In the genomic region with DNA sequence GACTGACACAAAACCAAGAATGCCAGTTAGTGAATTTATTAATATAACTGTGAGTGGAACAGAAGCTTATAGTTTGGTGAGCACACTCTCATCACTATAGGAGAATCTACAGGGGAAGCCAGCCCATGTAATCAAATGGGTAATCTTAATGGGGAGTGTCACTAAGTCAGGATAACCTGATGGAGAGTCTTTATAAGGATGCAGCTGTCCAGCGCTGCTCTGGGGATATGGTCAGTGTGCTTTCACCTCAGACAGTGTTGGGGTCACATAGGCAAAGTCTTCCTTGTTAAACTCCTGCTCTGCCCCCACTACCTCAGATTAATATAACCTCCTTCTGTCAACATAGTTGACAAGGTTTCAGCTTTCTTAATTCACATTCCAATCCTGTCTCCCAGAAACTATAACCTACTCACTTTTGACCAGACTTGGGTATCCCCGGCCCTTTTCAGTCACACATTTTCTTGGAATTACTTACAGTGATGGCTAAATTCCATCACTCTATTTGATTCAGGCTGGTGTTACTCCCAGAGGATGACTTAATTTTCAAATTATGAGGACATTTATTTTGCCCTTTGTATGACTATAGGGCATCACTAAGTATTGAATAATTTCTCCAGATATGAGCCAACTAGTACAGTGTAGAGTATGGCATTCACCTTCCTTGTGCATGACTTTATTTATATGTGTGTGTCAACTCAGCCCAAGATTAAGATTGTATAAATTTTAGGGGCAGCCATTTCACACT, we compare ENCODE assay signal across 26 cellular contexts. TPM values are rescaled to one million over a fixed set of nuclear protein-coding genes. Genes with fewer than 3 reads are reported as not detected.
A peak's percentile ranks its signal among the peaks of the same experiment; 100 is the strongest.
DNase-seq lines count a peak whose midpoint lies in the region; ATAC-seq, FAIRE-seq and TF ChIP-seq lines count a peak whose summit lies in the region.
"Had no signal": no experiment of that assay in that cellular context is flagged by ENCODE, and none has a peak within 500 bp of the region (broad histone marks: within the 10 kb centered on the region; RNA-seq: fewer than 3 reads in every experiment).

No MANE protein-coding gene starts in this region.

- DNase-seq in GM03348 (ENCODE audit: low spot score) (peak; percentile 24), thoracic aorta (ENCODE audit: low spot score) (no peak), NCI-H748 (lab: John Stamatoyannopoulos, UW; ENCODE audit: unreplicated experiment) (no peak), lower leg skin (ENCODE audit: low spot score in 2 of 2) (no peak), kidney (no peak)
- DNase-seq: activated CD4-positive, alpha-beta T cell treated with anti-CD3 and anti-CD28 coated beads for 1 hour; activated CD8-positive, alpha-beta memory T cell treated with anti-CD3 and anti-CD28 coated beads for 24 hours; activated T-cell treated with anti-CD3 and anti-CD28 coated beads, Interleukin-2, amount 50 U/mL, for 1 hour; CD4-positive, alpha-beta memory T cell; colonic mucosa; endodermal cell; kidney glomerular epithelial cell; mammary epithelial cell; NCI-H1092; NCI-H187; NCI-H526 treated with DMSO at 0.1 percent for 48 hours; T-cell had no signal

- WGBS in gastroesophageal sphincter (ENCODE audit: low coverage in 1 of 2), 2 donors: 58 to 71% methylated on average over 2 of the region's 2 CpGs
- WGBS in lower leg skin, 2 donors: 82 to 83% methylated on average over 2 of the region's 2 CpGs

- no peak for TF ChIP-seq CTCF in gastroesophageal sphincter (IDR thresholded peaks at IDR 0.05)
- TF ChIP-seq CTCF in thoracic aorta (IDR thresholded peaks at IDR 0.05): no peak
- TF ChIP-seq CTCF in lower leg skin (IDR thresholded peaks at IDR 0.05): no peak
- TF ChIP-seq CTCF in kidney (IDR thresholded peaks at IDR 0.05; ENCODE audit: borderline replicate concordance, extremely low read depth, insufficient read depth): no peak

- peaks cover 10% of the 10 kb centered on the region for H3K36me3 Mint-ChIP-seq in activated T-helper 17 cell treated with anti-CD3 and anti-CD28 coated beads, Interleukin-2, amount 50 U/mL, for 72 hours (ENCODE audit: low read depth)
- H3K36me3 Mint-ChIP-seq: IgD-negative memory B cell had no signal

- H3K27ac Mint-ChIP-seq in activated T-helper 17 cell treated with anti-CD3 and anti-CD28 coated beads, Interleukin-2, amount 50 U/mL, for 72 hours: no peak overlapping the region
- H3K27ac Mint-ChIP-seq: CD4-positive, alpha-beta memory T cell; endodermal cell; IgD-negative memory B cell; neural progenitor cell; T-cell had no signal

- H3K27ac ChIP-seq in gastroesophageal sphincter (peak overlapping the region in 3 of 4 donors; percentile 44 to 92 (median 80)), thoracic aorta (peak overlapping the region; percentile 49 to 55), kidney (ENCODE audit: low read depth in 2 of 2, low read length in 2 of 2) (no peak overlapping the region)
- H3K27ac ChIP-seq: colonic mucosa, neural progenitor cell had no signal

- FAIRE-seq in kidney (lab: Jason Lieb, UNC): no peak
- FAIRE-seq: bronchial epithelial cell, GM12878, H54, RCC 7860, TTC549 had no signal

- no peaks in the 10 kb centered on the region for H3K9me3 Mint-ChIP-seq in activated T-helper 17 cell treated with anti-CD3 and anti-CD28 coated beads, Interleukin-2, amount 50 U/mL, for 72 hours
- H3K9me3 Mint-ChIP-seq: endodermal cell, IgD-negative memory B cell, T-cell had no signal

- intact Hi-C loops in lower leg skin (cut with DNase I; ENCODE audit: low total_unique reads) (no loop called here), kidney (cut with DNase I) (no loop called here)

- no peak for TF ChIP-seq POLR2A in gastroesophageal sphincter (IDR thresholded peaks at IDR 0.05)
- no peak for TF ChIP-seq POLR2A in lower leg skin (IDR thresholded peaks at IDR 0.05)

- peaks cover 11 to 98% (median 42%) of the 10 kb centered on the region in 3 donors for H3K4me1 ChIP-seq in gastroesophageal sphincter
- H3K4me1 ChIP-seq in thoracic aorta (ENCODE audit: control insufficient read depth in 1 of 2, low read depth in 2 of 2): peaks cover 71 to 96% of the 10 kb centered on the region in 2 donors
- H3K4me1 ChIP-seq in kidney (ENCODE audit: control insufficient read depth in 1 of 2, insufficient read depth in 1 of 2, low read depth in 1 of 2, low read length in 2 of 2): peaks cover 3 to 12% of the 10 kb centered on the region in 2 donors
- H3K4me1 ChIP-seq: neural progenitor cell had no signal

- H3K4me3 ChIP-seq in gastroesophageal sphincter (no peak overlapping the region), thoracic aorta (no peak overlapping the region), lower leg skin (ENCODE audit: low read depth, poor library complexity, severe bottlenecking) (no peak overlapping the region), kidney (ENCODE audit: low read length in 2 of 2) (no peak overlapping the region)
- H3K4me3 ChIP-seq: colonic mucosa, GM12878, neural progenitor cell had no signal

- H3K4me1 Mint-ChIP-seq in activated T-helper 17 cell treated with anti-CD3 and anti-CD28 coated beads, Interleukin-2, amount 50 U/mL, for 72 hours: peaks cover 38% of the 10 kb centered on the region

- ATAC-seq in activated T-helper 17 cell treated with anti-CD3 and anti-CD28 coated beads, Interleukin-2, amount 50 U/mL, for 72 hours (replicated peaks): peak; percentile 26
- ATAC-seq in gastroesophageal sphincter (no peak), thoracic aorta (ENCODE audit: insufficient number of reproducible peaks, low FRiP score, low read depth) (peak; percentile 61)
- ATAC-seq: GM12878, T-cell had no signal

- H3K9me3 ChIP-seq in gastroesophageal sphincter (no peaks in the 10 kb centered on the region), thoracic aorta (no peaks in the 10 kb centered on the region), kidney (ENCODE audit: control insufficient read depth in 1 of 2, low read length in 2 of 2) (no peaks in the 10 kb centered on the region)
- H3K9me3 ChIP-seq: colonic mucosa had no signal

- H3K27me3 ChIP-seq in gastroesophageal sphincter (no peaks in the 10 kb centered on the region), thoracic aorta (replicated peaks; ENCODE audit: insufficient read depth) (no peaks in the 10 kb centered on the region)
- H3K27me3 ChIP-seq: colonic mucosa, neural progenitor cell had no signal

- H3K4me3 Mint-ChIP-seq in activated T-helper 17 cell treated with anti-CD3 and anti-CD28 coated beads, Interleukin-2, amount 50 U/mL, for 72 hours: no peak overlapping the region
- H3K4me3 Mint-ChIP-seq: CD4-positive, alpha-beta memory T cell; endodermal cell; IgD-negative memory B cell; neural progenitor cell; T-cell had no signal

- H3K9ac ChIP-seq in kidney (ENCODE audit: low read length in 2 of 2): no peak overlapping the region
- H3K9ac ChIP-seq: neural progenitor cell had no signal

- no peaks in the 10 kb centered on the region for H3K27me3 Mint-ChIP-seq in activated T-helper 17 cell treated with anti-CD3 and anti-CD28 coated beads, Interleukin-2, amount 50 U/mL, for 72 hours
- H3K27me3 Mint-ChIP-seq: CD4-positive, alpha-beta memory T cell; IgD-negative memory B cell; T-cell had no signal

- H3K36me3 ChIP-seq in gastroesophageal sphincter (no peaks in the 10 kb centered on the region), thoracic aorta (no peaks in the 10 kb centered on the region), kidney (ENCODE audit: control insufficient read depth in 1 of 2, insufficient read depth in 2 of 2, low read length in 2 of 2) (no peaks in the 10 kb centered on the region)
- H3K36me3 ChIP-seq: colonic mucosa, neural progenitor cell had no signal

- no peak for TF ChIP-seq EP300 in gastroesophageal sphincter (IDR thresholded peaks at IDR 0.05)

RNA-seq across cellular contexts. Expression of gene STK38L, which starts 13.2 kb away (rescaled TPM):
- 10 to 100 TPM; 14.5 to 21.0 TPM for total RNA-seq in activated T-helper 17 cell treated with anti-CD3 and anti-CD28 coated beads, Interleukin-2, amount 50 U/mL, for 72 hours
- 100 to 1,000 TPM in 1 of 4 donors, 10 to 100 TPM in 3; 70.0 to 111 (median 79.2) TPM for total RNA-seq in gastroesophageal sphincter
- total RNA-seq in thoracic aorta: 100 to 1,000 TPM; 216 to 227 TPM
- total RNA-seq in lower leg skin: 10 to 100 TPM; 19.1 to 39.2 (median 27.1) TPM
- 43.6 TPM for total RNA-seq in kidney
- 5.2 TPM for polyA plus RNA-seq in kidney (ENCODE audit: insufficient read depth, low read depth, low replicate concordance)

Comparison
In these comparisons a context has a peak if more than half of its experiments do, and no peak if none do; other contexts are left out.
1. H3K27ac ChIP-seq: peak in gastroesophageal sphincter (3 of 4) and thoracic aorta (2 of 2); none in kidney (0 of 2).